Comparison of ENCODE assay signal across 9 cellular contexts in genomic region chr1:212814989-212815388, GRCh38. TPM values are rescaled to one million over a fixed set of nuclear protein-coding genes. Genes with fewer than 3 reads are reported as not detected.
DNase-seq lines count a peak whose midpoint lies in the region; ATAC-seq and TF ChIP-seq lines count a peak whose summit lies in the region.
"Had no signal": no experiment of that assay in that cellular context is flagged by ENCODE, and none has a peak within 500 bp of the region (broad histone marks: within the 10 kb centered on the region; RNA-seq: fewer than 3 reads in every experiment).

No MANE protein-coding gene starts in this region.

- peaks cover 4% of the 10 kb centered on the region for H3K27me3 Mint-ChIP-seq in activated T-helper 1 cell treated with anti-CD3 and anti-CD28 coated beads, Interleukin-12 subunit alpha, Interleukin-12 subunit beta, Interleukin-2, Interleukin-4 antibody, amounts not matched to agents 30 ng/mL and 10 ng/mL and 1 ng/mL, durations not matched to agents 14 hours and 24 hours and 36 hours (ENCODE audit: insufficient read depth)

- H3K27ac Mint-ChIP-seq in activated T-helper 1 cell treated with anti-CD3 and anti-CD28 coated beads, Interleukin-12 subunit alpha, Interleukin-12 subunit beta, Interleukin-2, Interleukin-4 antibody, amounts not matched to agents 30 ng/mL and 10 ng/mL and 1 ng/mL, durations not matched to agents 14 hours and 24 hours and 36 hours = no peak overlapping the region

- TF ChIP-seq CTCF in epithelial cell of proximal tubule (conservative IDR thresholded peaks at IDR 0.05; ENCODE audit: low read depth, low read length) = peak; percentile 53

- no peak overlapping the region for H3K4me3 ChIP-seq in epithelial cell of proximal tubule (ENCODE audit: low read depth, low read length)

- no peak for ATAC-seq in GM21367 (IDR thresholded peaks at IDR 0.05; ENCODE audit: unreplicated experiment)
- ATAC-seq in GM18858 (IDR thresholded peaks at IDR 0.05; ENCODE audit: unreplicated experiment) = no peak

- peaks cover 6% of the 10 kb centered on the region for H3K4me1 Mint-ChIP-seq in activated T-helper 1 cell treated with anti-CD3 and anti-CD28 coated beads, Interleukin-12 subunit alpha, Interleukin-12 subunit beta, Interleukin-2, Interleukin-4 antibody, amounts not matched to agents 30 ng/mL and 10 ng/mL and 1 ng/mL, durations not matched to agents 14 hours and 24 hours and 36 hours (ENCODE audit: low read depth)

- H3K36me3 Mint-ChIP-seq in activated T-helper 1 cell treated with anti-CD3 and anti-CD28 coated beads, Interleukin-12 subunit alpha, Interleukin-12 subunit beta, Interleukin-2, Interleukin-4 antibody, amounts not matched to agents 30 ng/mL and 10 ng/mL and 1 ng/mL, durations not matched to agents 14 hours and 24 hours and 36 hours (ENCODE audit: low read depth) = peaks cover 4% of the 10 kb centered on the region

- H3K9me3 Mint-ChIP-seq in activated T-helper 1 cell treated with anti-CD3 and anti-CD28 coated beads, Interleukin-12 subunit alpha, Interleukin-12 subunit beta, Interleukin-2, Interleukin-4 antibody, amounts not matched to agents 30 ng/mL and 10 ng/mL and 1 ng/mL, durations not matched to agents 14 hours and 24 hours and 36 hours = no peaks in the 10 kb centered on the region

- intact Hi-C loops in activated T-helper 1 cell treated with anti-CD3 and anti-CD28 coated beads, Interleukin-12 subunit alpha, Interleukin-12 subunit beta, Interleukin-2, Interleukin-4 antibody, amounts not matched to agents 30 ng/mL and 10 ng/mL and 1 ng/mL, durations not matched to agents 14 hours and 24 hours and 36 hours (cut with micrococcal nuclease) = loop anchor here (1.0 kb wide), 1 partner anchor 180 kb away; no protein-coding TSS in a partner anchor

- H3K4me3 Mint-ChIP-seq in activated T-helper 1 cell treated with anti-CD3 and anti-CD28 coated beads, Interleukin-12 subunit alpha, Interleukin-12 subunit beta, Interleukin-2, Interleukin-4 antibody, amounts not matched to agents 30 ng/mL and 10 ng/mL and 1 ng/mL, durations not matched to agents 14 hours and 24 hours and 36 hours = no peak overlapping the region
- H3K4me3 Mint-ChIP-seq: CD14-positive monocyte had no signal

- DNase-seq in NCI-H2196 (lab: John Stamatoyannopoulos, UW; ENCODE audit: unreplicated experiment) (peak; percentile 7), NCI-H2196 treated with DMSO at 0.1 percent for 48 hours (lab: John Stamatoyannopoulos, UW; ENCODE audit: unreplicated experiment) (no peak), NCI-H1694 treated with DMSO at 0.1 percent for 48 hours (lab: John Stamatoyannopoulos, UW) (peak; percentile 30), epithelial cell of proximal tubule (ENCODE audit: low read depth) (no peak), renal cortical epithelial cell (ENCODE audit: low read depth) (peak; percentile 34)
- DNase-seq in activated T-helper 1 cell treated with anti-CD3 and anti-CD28 coated beads, Interleukin-12 subunit alpha, Interleukin-12 subunit beta, Interleukin-2, Interleukin-4 antibody, amounts not matched to agents 30 ng/mL and 10 ng/mL and 1 ng/mL, durations not matched to agents 14 hours and 24 hours and 36 hours (ENCODE audit: low spot score) = no peak

RNA-seq across cellular contexts. Expression of gene TATDN3, which starts 23.3 kb away (rescaled TPM):
- total RNA-seq in epithelial cell of proximal tubule = 10.7 and 12.9 TPM in 2 replicates
- total RNA-seq in renal cortical epithelial cell = 16.0 and 17.6 TPM in 2 replicates
- 14.4 and 18.5 TPM in 2 replicates for total RNA-seq in activated T-helper 1 cell treated with anti-CD3 and anti-CD28 coated beads, Interleukin-12 subunit alpha, Interleukin-12 subunit beta, Interleukin-2, Interleukin-4 antibody, amounts not matched to agents 30 ng/mL and 10 ng/mL and 1 ng/mL, durations not matched to agents 14 hours and 24 hours and 36 hours

RNA-seq across cellular contexts. Expression of gene NSL1, which starts 23.4 kb away (rescaled TPM):
- 31.2 and 52.6 TPM in 2 replicates for total RNA-seq in epithelial cell of proximal tubule
- 31.8 and 38.4 TPM in 2 replicates for total RNA-seq in renal cortical epithelial cell
- 40.2 and 44.7 TPM in 2 replicates for total RNA-seq in activated T-helper 1 cell treated with anti-CD3 and anti-CD28 coated beads, Interleukin-12 subunit alpha, Interleukin-12 subunit beta, Interleukin-2, Interleukin-4 antibody, amounts not matched to agents 30 ng/mL and 10 ng/mL and 1 ng/mL, durations not matched to agents 14 hours and 24 hours and 36 hours

RNA-seq across cellular contexts. Expression of gene SPATA45, which starts 32.5 kb away (rescaled TPM):
- total RNA-seq in epithelial cell of proximal tubule (not detected in 2 replicates), renal cortical epithelial cell (0.30 TPM in 1 of 2 replicates, not detected in the other)
- not detected in 2 replicates for total RNA-seq in activated T-helper 1 cell treated with anti-CD3 and anti-CD28 coated beads, Interleukin-12 subunit alpha, Interleukin-12 subunit beta, Interleukin-2, Interleukin-4 antibody, amounts not matched to agents 30 ng/mL and 10 ng/mL and 1 ng/mL, durations not matched to agents 14 hours and 24 hours and 36 hours

RNA-seq across cellular contexts. Expression of gene FLVCR1, which starts 43.1 kb away (rescaled TPM):
- total RNA-seq in epithelial cell of proximal tubule (6.9 and 7.0 TPM in 2 replicates), renal cortical epithelial cell (12.9 and 24.8 TPM in 2 replicates)
- total RNA-seq in activated T-helper 1 cell treated with anti-CD3 and anti-CD28 coated beads, Interleukin-12 subunit alpha, Interleukin-12 subunit beta, Interleukin-2, Interleukin-4 antibody, amounts not matched to agents 30 ng/mL and 10 ng/mL and 1 ng/mL, durations not matched to agents 14 hours and 24 hours and 36 hours = 18.5 and 18.7 TPM in 2 replicates

Comparison
In these comparisons a context has a peak if more than half of its experiments do, and no peak if none do; other contexts are left out.
1. DNase-seq: peak in NCI-H2196 (single experiment), NCI-H1694 treated with DMSO at 0.1 percent for 48 hours (single experiment) and renal cortical epithelial cell (single experiment); none in NCI-H2196 treated with DMSO at 0.1 percent for 48 hours (single experiment), epithelial cell of proximal tubule (single experiment) and activated T-helper 1 cell treated with anti-CD3 and anti-CD28 coated beads, Interleukin-12 subunit alpha, Interleukin-12 subunit beta, Interleukin-2, Interleukin-4 antibody, amounts not matched to agents 30 ng/mL and 10 ng/mL and 1 ng/mL, durations not matched to agents 14 hours and 24 hours and 36 hours (single experiment).